Comparison of ENCODE assay signal across 2 cellular contexts in genomic region chr2:123768233-123768632, GRCh38.
TF ChIP-seq lines count a peak whose summit lies in the region.

No MANE protein-coding gene starts in this region.

TF ChIP-seq in HEK293, 187 proteins besides CTCF, POLR2A, EP300 and RAD21 (continued from another document):
- TF ChIP-seq ZBTB6 (tag by site-specific recombination; IDR thresholded peaks at IDR 0.05), result no peak

TF ChIP-seq in WTC11, 78 proteins besides CTCF, POLR2A, EP300 and RAD21 (continued from another document):
- TF ChIP-seq ZNF512 (CRISPR knock-in tag; IDR thresholded peaks at IDR 0.05; ENCODE audit: borderline replicate concordance), result peak; percentile 86
